In the genomic region with DNA sequence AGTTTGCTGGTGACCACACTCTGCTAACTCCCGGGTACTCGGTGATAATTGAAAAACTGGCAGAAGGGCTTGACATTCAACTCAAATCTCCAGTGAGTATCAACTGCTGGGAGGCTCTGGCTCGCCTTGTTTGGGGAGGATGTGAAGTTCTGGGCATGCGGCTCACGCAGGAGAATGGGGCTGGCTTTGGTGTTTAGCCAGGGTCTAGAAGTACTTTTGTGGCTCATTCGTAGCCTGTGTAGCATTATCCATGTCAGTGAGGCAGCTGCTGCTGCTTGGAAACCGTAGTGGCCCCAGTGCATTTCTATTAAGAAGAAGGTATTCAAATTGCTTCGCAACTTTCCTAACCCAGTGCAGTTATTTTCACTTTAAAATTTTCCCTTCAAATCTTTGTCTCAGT, we compare ENCODE assay signal across 23 cellular contexts. TPM values are rescaled to one million over a fixed set of nuclear protein-coding genes. Genes with fewer than 3 reads are reported as not detected.
A peak's percentile ranks its signal among the peaks of the same experiment; 100 is the strongest.
DNase-seq lines count a peak whose midpoint lies in the region; ATAC-seq and TF ChIP-seq lines count a peak whose summit lies in the region.
"Had no signal": no experiment of that assay in that cellular context is flagged by ENCODE, and none has a peak within 500 bp of the region (broad histone marks: within the 10 kb centered on the region; RNA-seq: fewer than 3 reads in every experiment).

No MANE protein-coding gene starts in this region.

- DNase-seq in Right ventricle myocardium superior (no peak), right atrium auricular region (ENCODE audit: low spot score) (no peak), NCI-H345 treated with DMSO at 0.1 percent for 48 hours (lab: John Stamatoyannopoulos, UW; ENCODE audit: unreplicated experiment) (peak; percentile 48), hypothalamus (lab: John Stamatoyannopoulos, UW) (peak in 30 of 51 donors; percentile 2 to 66 (median 34)), germinal center (ENCODE audit: low spot score) (no peak), psoas muscle (no peak), AML-193 (lab: John Stamatoyannopoulos, UW) (no peak), type B pancreatic cell (ENCODE audit: extremely low spot score, unreplicated experiment) (no peak)
- DNase-seq: activated CD8-positive, alpha-beta memory T cell treated with anti-CD3 and anti-CD28 coated beads, Interleukin-2, amount 10 ng/mL, durations not matched to agents 7 days and 5 days; activated effector memory CD4-positive, alpha-beta T cell treated with Interleukin-2 at 50 U/mL for 16 hours; adrenal gland; CD4-positive, alpha-beta T cell; central memory CD4-positive, alpha-beta T cell; effector CD4-positive, alpha-beta T cell; GOT3; Karpas-422; kidney; right cardiac atrium; stimulated activated CD4-positive, alpha-beta T cell treated with anti-CD3 and anti-CD28 coated beads, Interleukin-15, amount 100 ng/mL, for 24 hours; stimulated activated naive B cell treated with anti-CD40 and anti-IgM and Interleukin-4, amounts not matched to agents 10 μg/mL and 1 μg/mL and 100 μg/mL, for 72 hours; T-helper 9 cell had no signal

- ATAC-seq in Right ventricle myocardium superior (ENCODE audit: poor library complexity) (peak; percentile 57), psoas muscle (no peak)
- ATAC-seq: activated CD8-positive, alpha-beta memory T cell treated with anti-CD3 and anti-CD28 coated beads, Interleukin-2, amount 10 ng/mL, durations not matched to agents 7 days and 5 days; SK-N-SH treated with all-trans-retinoic acid at 6 μM for 48 hours; stimulated activated naive B cell treated with anti-CD40 and anti-IgM and Interleukin-4, amounts not matched to agents 10 μg/mL and 1 μg/mL and 100 μg/mL, for 72 hours had no signal

- no peaks in the 10 kb centered on the region for H3K4me1 Mint-ChIP-seq in type B pancreatic cell (ENCODE audit: unreplicated experiment)

- H3K4me1 ChIP-seq in right atrium auricular region (no peaks in the 10 kb centered on the region), psoas muscle (no peaks in the 10 kb centered on the region)
- H3K4me1 ChIP-seq: adrenal gland, tibial nerve had no signal

- H3K9me3 ChIP-seq in right atrium auricular region (no peaks in the 10 kb centered on the region), psoas muscle (no peaks in the 10 kb centered on the region)
- H3K9me3 ChIP-seq: adrenal gland, tibial nerve had no signal

- TF ChIP-seq CTCF in right atrium auricular region (IDR thresholded peaks at IDR 0.05), result no peak
- TF ChIP-seq CTCF in psoas muscle (IDR thresholded peaks at IDR 0.05), result no peak
- no peak for TF ChIP-seq CTCF in type B pancreatic cell (conservative IDR thresholded peaks at IDR 0.05)

- no peak overlapping the region for H3K4me3 ChIP-seq in right atrium auricular region
- H3K4me3 ChIP-seq in psoas muscle, result no peak overlapping the region
- H3K4me3 ChIP-seq: adrenal gland, tibial nerve had no signal

- H3K27me3 ChIP-seq in right atrium auricular region (no peaks in the 10 kb centered on the region), psoas muscle (ENCODE audit: insufficient read depth in 3 of 3, low read length in 2 of 3) (no peaks in the 10 kb centered on the region)
- H3K27me3 ChIP-seq: adrenal gland, tibial nerve had no signal

- peaks cover 35% of the 10 kb centered on the region for H3K36me3 Mint-ChIP-seq in type B pancreatic cell

- H3K27me3 Mint-ChIP-seq in type B pancreatic cell, result no peaks in the 10 kb centered on the region
- H3K27me3 Mint-ChIP-seq: CD4-positive, alpha-beta T cell; stimulated activated naive B cell treated with anti-CD40 and anti-IgM and Interleukin-4, amounts not matched to agents 10 μg/mL and 1 μg/mL and 100 μg/mL, for 72 hours had no signal

- peak overlapping the region in 1 of 2 donors; percentile 0 for H3K27ac ChIP-seq in right atrium auricular region
- H3K27ac ChIP-seq in psoas muscle, result no peak overlapping the region
- H3K27ac ChIP-seq: adrenal gland, tibial nerve had no signal

- H3K9me3 Mint-ChIP-seq in type B pancreatic cell, result no peaks in the 10 kb centered on the region
- H3K9me3 Mint-ChIP-seq: CD4-positive, alpha-beta T cell; stimulated activated naive B cell treated with anti-CD40 and anti-IgM and Interleukin-4, amounts not matched to agents 10 μg/mL and 1 μg/mL and 100 μg/mL, for 72 hours had no signal

- 61 to 89% (median 71%) methylated on average over 8 of the region's 8 CpGs for WGBS in psoas muscle, 3 donors

- intact Hi-C loops in Right ventricle myocardium superior (cut with DNase I) (no loop called here), psoas muscle (cut with DNase I) (no loop called here)

- H3K4me3 Mint-ChIP-seq in type B pancreatic cell, result no peak overlapping the region
- H3K4me3 Mint-ChIP-seq: activated CD8-positive, alpha-beta memory T cell treated with anti-CD3 and anti-CD28 coated beads, Interleukin-2, amount 10 ng/mL, durations not matched to agents 7 days and 5 days; CD4-positive, alpha-beta T cell; stimulated activated naive B cell treated with anti-CD40 and anti-IgM and Interleukin-4, amounts not matched to agents 10 μg/mL and 1 μg/mL and 100 μg/mL, for 72 hours had no signal

- H3K27ac Mint-ChIP-seq in type B pancreatic cell, result no peak overlapping the region
- H3K27ac Mint-ChIP-seq: activated CD8-positive, alpha-beta memory T cell treated with anti-CD3 and anti-CD28 coated beads, Interleukin-2, amount 10 ng/mL, durations not matched to agents 7 days and 5 days; CD4-positive, alpha-beta T cell; stimulated activated naive B cell treated with anti-CD40 and anti-IgM and Interleukin-4, amounts not matched to agents 10 μg/mL and 1 μg/mL and 100 μg/mL, for 72 hours had no signal

- H3K36me3 ChIP-seq in right atrium auricular region, result peaks cover 10% of the 10 kb centered on the region
- peaks cover 0 to 68% of the 10 kb centered on the region in 2 donors for H3K36me3 ChIP-seq in psoas muscle (ENCODE audit: insufficient read depth in 1 of 2, low read depth in 1 of 2)

RNA-seq across cellular contexts. Expression of a gene that starts 52.2 kb away (rescaled TPM):
- 13.2 TPM for total RNA-seq in Right ventricle myocardium superior
- 10 to 100 TPM in 1 of 2 donors, 1 to 10 TPM in 1; 8.7 to 15.5 TPM for total RNA-seq in right atrium auricular region
- total RNA-seq in psoas muscle, result 10 to 100 TPM; 18.1 to 27.3 (median 23.6) TPM
- polyA plus RNA-seq in psoas muscle, result 10 to 100 TPM in 2 of 3 donors, 1 to 10 TPM in 1; 7.7 to 33.4 (median 16.1) TPM
- total RNA-seq in type B pancreatic cell (ENCODE audit: low replicate concordance), result 20.7 and 22.4 TPM in 2 replicates

RNA-seq across cellular contexts. Expression of a gene that starts 52.6 kb away (rescaled TPM):
- total RNA-seq in Right ventricle myocardium superior, result 12.2 TPM
- 10 to 100 TPM in 1 of 2 donors, 1 to 10 TPM in 1; 9.0 to 18.4 TPM for total RNA-seq in right atrium auricular region
- 10 to 100 TPM in 1 of 4 donors, 1 to 10 TPM in 3; 7.9 to 10.3 (median 9.5) TPM for total RNA-seq in psoas muscle
- polyA plus RNA-seq in psoas muscle, result 10 to 100 TPM in 2 of 3 donors, 1 to 10 TPM in 1; 8.2 to 19.3 (median 16.6) TPM
- total RNA-seq in type B pancreatic cell (ENCODE audit: low replicate concordance), result 12.8 and 19.2 TPM in 2 replicates

RNA-seq across cellular contexts. Expression of a gene that starts 56.9 kb away (rescaled TPM):
- 63.0 TPM for total RNA-seq in Right ventricle myocardium superior
- 100 to 1,000 TPM in 1 of 2 donors, 10 to 100 TPM in 1; 94.7 to 109 TPM for total RNA-seq in right atrium auricular region
- 10 to 100 TPM; 65.0 to 91.0 (median 69.2) TPM for total RNA-seq in psoas muscle
- polyA plus RNA-seq in psoas muscle, result 10 to 100 TPM; 28.7 to 66.1 (median 44.3) TPM
- 84.2 and 124 TPM in 2 replicates for total RNA-seq in type B pancreatic cell (ENCODE audit: low replicate concordance)

Comparison
In these comparisons a context has a peak if more than half of its experiments do, and no peak if none do; other contexts are left out.
1. DNase-seq: peak in NCI-H345 treated with DMSO at 0.1 percent for 48 hours (single experiment) and hypothalamus (30 of 51); none in Right ventricle myocardium superior (single experiment), right atrium auricular region (single experiment), germinal center (single experiment), psoas muscle (0 of 2), AML-193 (0 of 2) and type B pancreatic cell (single experiment).